ENCODE assay signal across 17 cellular contexts in genomic region chr12:109695420-109695819, GRCh38. TPM values are rescaled to one million over a fixed set of nuclear protein-coding genes. Genes with fewer than 3 reads are reported as not detected.
DNase-seq lines count a peak whose midpoint lies in the region; ATAC-seq, FAIRE-seq and TF ChIP-seq lines count a peak whose summit lies in the region.
"Had no signal": no experiment of that assay in that cellular context is flagged by ENCODE, and none has a peak within 500 bp of the region (broad histone marks: within the 10 kb centered on the region; RNA-seq: fewer than 3 reads in every experiment).

No MANE protein-coding gene starts in this region.

- no peak overlapping the region for H2BK15ac ChIP-seq in neuronal stem cell (ENCODE audit: low read length)

- H3K4me2 ChIP-seq in BLaER1 (peak overlapping the region; percentile 34; the same call in 1 of the 2 replicates), neuronal stem cell (ENCODE audit: insufficient read depth, low read length, poor library complexity, severe bottlenecking) (no peak overlapping the region)
- H3K4me2 ChIP-seq: A549 had no signal

- H2AK5ac ChIP-seq in neuronal stem cell (ENCODE audit: low read depth, low read length) = peak overlapping the region; percentile 43

- peaks cover 11% of the 10 kb centered on the region for H3K4me1 ChIP-seq in BLaER1
- H3K4me1 ChIP-seq in kidney (ENCODE audit: control insufficient read depth in 1 of 2, insufficient read depth in 1 of 2, low read depth in 1 of 2, low read length in 2 of 2) = no peaks in the 10 kb centered on the region
- H3K4me1 ChIP-seq in neuronal stem cell (ENCODE audit: control insufficient read depth in 2 of 2, insufficient read depth in 1 of 2, low read depth in 1 of 2, low read length in 2 of 2) = peaks cover 0 to 5% of the 10 kb centered on the region in 2 donors

- no peak overlapping the region for H3K23ac ChIP-seq in neuronal stem cell (ENCODE audit: low read depth, low read length, poor library complexity)

- WGBS in neuronal stem cell (ENCODE audit: extremely low coverage in 2 of 2, insufficient read length in 2 of 2, insufficient replicate concordance in 1 of 2), 2 donors = no CpG with 5 or more reads among the region's 12 CpGs

- no peak overlapping the region for H3K9ac ChIP-seq in BLaER1
- no peak overlapping the region for H3K9ac ChIP-seq in kidney (ENCODE audit: low read length in 2 of 2)
- H3K9ac ChIP-seq in neuronal stem cell (ENCODE audit: low read depth, low read length, poor library complexity) = no peak overlapping the region

- no peaks in the 10 kb centered on the region for H3K79me1 ChIP-seq in neuronal stem cell (ENCODE audit: low read depth, low read length)

- DNase-seq in kidney (peak; percentile 37), neuronal stem cell (ENCODE audit: low spot score) (no peak), H4 (ENCODE audit: low spot score) (no peak), NCI-H446 treated with DMSO at 0.1 percent for 48 hours (lab: John Stamatoyannopoulos, UW) (no peak)
- DNase-seq: C1 segment of cervical spinal cord, EL, NCI-H1105 treated with DMSO at 0.1 percent for 48 hours, NCI-H187, NCI-H345, NCI-H526 treated with DMSO at 0.1 percent for 48 hours, OCI-M1, SIG-M5 had no signal

- no peak overlapping the region for H3K27ac ChIP-seq in BLaER1
- peak overlapping the region; percentile 94 for H3K27ac ChIP-seq in VCaP
- H3K27ac ChIP-seq in kidney (ENCODE audit: low read depth in 2 of 2, low read length in 2 of 2) = no peak overlapping the region
- H3K27ac ChIP-seq in neuronal stem cell (replicated peaks; ENCODE audit: low read length) = no peak overlapping the region
- H3K27ac ChIP-seq: A549 had no signal

- peak overlapping the region; percentile 14 for H2BK12ac ChIP-seq in neuronal stem cell (ENCODE audit: low read length)

- no peak overlapping the region for H4K8ac ChIP-seq in neuronal stem cell (ENCODE audit: low read depth, low read length)

- no peak for TF ChIP-seq CTCF in VCaP (conservative IDR thresholded peaks at IDR 0.05)
- no peak for TF ChIP-seq CTCF in kidney (IDR thresholded peaks at IDR 0.05; ENCODE audit: borderline replicate concordance, extremely low read depth, insufficient read depth)

- no peak overlapping the region for H3K4ac ChIP-seq in neuronal stem cell (ENCODE audit: low read length)

- H2BK120ac ChIP-seq in neuronal stem cell (ENCODE audit: low read depth, low read length) = no peak overlapping the region

- FAIRE-seq in kidney (lab: Jason Lieb, UNC) = no peak
- FAIRE-seq: A549 had no signal

- H3K27me3 ChIP-seq in BLaER1 = no peaks in the 10 kb centered on the region
- peaks cover 0 to 34% (median 0%) of the 10 kb centered on the region in 3 experiments for H3K27me3 ChIP-seq in neuronal stem cell (ENCODE audit: control insufficient read depth in 3 of 3, insufficient read depth in 3 of 3, low read depth in 1 of 3, low read length in 3 of 3)

- peak overlapping the region; percentile 90 for H3K18ac ChIP-seq in neuronal stem cell (ENCODE audit: low read length)

- intact Hi-C loops in kidney (cut with DNase I) = no loop called here

- no peaks in the 10 kb centered on the region for H4K20me1 ChIP-seq in BLaER1

- H2AFZ ChIP-seq in neuronal stem cell (ENCODE audit: low read length) = no peak overlapping the region

- ATAC-seq in HG02970 (IDR thresholded peaks at IDR 0.05; ENCODE audit: low FRiP score, unreplicated experiment) (no peak), GM19455 (IDR thresholded peaks at IDR 0.05; ENCODE audit: unreplicated experiment) (no peak)
- ATAC-seq: A549 had no signal

- H2BK5ac ChIP-seq in neuronal stem cell (ENCODE audit: low read length) = no peak overlapping the region

- H3K4me3 ChIP-seq in BLaER1 = no peak overlapping the region
- no peak overlapping the region for H3K4me3 ChIP-seq in kidney (ENCODE audit: low read length in 2 of 2)
- no peak overlapping the region for H3K4me3 ChIP-seq in neuronal stem cell (ENCODE audit: low read length in 2 of 2)
- H3K4me3 ChIP-seq: A549 had no signal

- H3K36me3 ChIP-seq in BLaER1 (no peaks in the 10 kb centered on the region), kidney (ENCODE audit: control insufficient read depth in 1 of 2, insufficient read depth in 2 of 2, low read length in 2 of 2) (no peaks in the 10 kb centered on the region), neuronal stem cell (replicated peaks in 1 of 2; ENCODE audit: control insufficient read depth in 2 of 2, insufficient read depth in 2 of 2, low read length in 2 of 2) (no peaks in the 10 kb centered on the region)

- H3K9me3 ChIP-seq in BLaER1 (no peaks in the 10 kb centered on the region), kidney (ENCODE audit: control insufficient read depth in 1 of 2, low read length in 2 of 2) (no peaks in the 10 kb centered on the region), neuronal stem cell (replicated peaks in 1 of 2; ENCODE audit: control insufficient read depth in 2 of 2, insufficient read depth in 1 of 2, low read depth in 1 of 2, low read length in 2 of 2) (no peaks in the 10 kb centered on the region)
- H3K9me3 ChIP-seq: A549 had no signal

- H4K91ac ChIP-seq in neuronal stem cell (ENCODE audit: low read depth, low read length, poor library complexity) = no peak overlapping the region

- H3K14ac ChIP-seq in neuronal stem cell (ENCODE audit: low read length) = no peak overlapping the region

RNA-seq across cellular contexts. Expression of gene FAM222A, which starts 18.2 kb away (rescaled TPM):
- total RNA-seq in kidney = 3.7 TPM
- polyA plus RNA-seq in kidney (ENCODE audit: insufficient read depth, low read depth, low replicate concordance) = 12.5 TPM
- polyA plus RNA-seq in neuronal stem cell (2013, experiment 1 of 2) = 14.4 TPM
- 14.3 TPM for polyA plus RNA-seq in neuronal stem cell (2013, experiment 2 of 2)
- total RNA-seq in H4 (2014; rRNA removed; shearing (Covaris generic)) = 0.68 and 1.2 TPM in 2 replicates
